In genomic region chr14:99466719-99467118, GRCh38 we compare ENCODE assay signal across 19 cellular contexts.
"Had no signal": no experiment of that assay in that cellular context is flagged by ENCODE, and none has a peak within 500 bp of the region (broad histone marks: within the 10 kb centered on the region; RNA-seq: fewer than 3 reads in every experiment).

No MANE protein-coding gene starts in this region.

- H3K9ac ChIP-seq: neural progenitor cell had no signal

- H3K27ac ChIP-seq: colonic mucosa, esophagus squamous epithelium, gastroesophageal sphincter, neural progenitor cell, ovary, suprapubic skin, thyroid gland, upper lobe of left lung, uterus had no signal

- H2AFZ ChIP-seq: neural progenitor cell had no signal

- H3K9me3 ChIP-seq: colonic mucosa, esophagus squamous epithelium, gastroesophageal sphincter, ovary, suprapubic skin, thyroid gland, upper lobe of left lung, uterus had no signal

- H3K4me2 ChIP-seq: neural progenitor cell, smooth muscle cell had no signal

- H3K27me3 ChIP-seq: colonic mucosa, esophagus squamous epithelium, gastroesophageal sphincter, neural progenitor cell, ovary, suprapubic skin, thyroid gland, upper lobe of left lung, uterus had no signal

- H3K4me3 ChIP-seq: colonic mucosa, esophagus squamous epithelium, gastroesophageal sphincter, neural progenitor cell, ovary, smooth muscle cell, suprapubic skin, thyroid gland, upper lobe of left lung, uterus had no signal

- DNase-seq: colonic mucosa; esophagus squamous epithelium; foreskin fibroblast; glutamatergic neuron; kidney glomerular epithelial cell; mammary epithelial cell; naive thymus-derived CD4-positive, alpha-beta T cell; nucleus accumbens; ovary; right cardiac atrium; stimulated activated CD4-positive, alpha-beta T cell treated with anti-CD3 and anti-CD28 coated beads, Interleukin-2, amount 100 ng/mL, for 48 hours; stimulated activated naive CD8-positive, alpha-beta T cell treated with anti-CD3 and anti-CD28 coated beads, Interleukin-15, Interleukin-2, amounts not matched to agents 100 U/mL and 50 U/mL, for 24 hours; uterus had no signal

- H3K36me3 ChIP-seq: colonic mucosa, neural progenitor cell, ovary, uterus had no signal

- H3K4me1 ChIP-seq: colonic mucosa, neural progenitor cell, uterus had no signal

- ATAC-seq: gastroesophageal sphincter; naive thymus-derived CD4-positive, alpha-beta T cell; stimulated activated naive CD8-positive, alpha-beta T cell treated with anti-CD3 and anti-CD28 coated beads, Interleukin-15, Interleukin-2, amounts not matched to agents 100 U/mL and 50 U/mL, for 24 hours had no signal
